17 cellular contexts compared by ENCODE assay signal in the genomic region with DNA sequence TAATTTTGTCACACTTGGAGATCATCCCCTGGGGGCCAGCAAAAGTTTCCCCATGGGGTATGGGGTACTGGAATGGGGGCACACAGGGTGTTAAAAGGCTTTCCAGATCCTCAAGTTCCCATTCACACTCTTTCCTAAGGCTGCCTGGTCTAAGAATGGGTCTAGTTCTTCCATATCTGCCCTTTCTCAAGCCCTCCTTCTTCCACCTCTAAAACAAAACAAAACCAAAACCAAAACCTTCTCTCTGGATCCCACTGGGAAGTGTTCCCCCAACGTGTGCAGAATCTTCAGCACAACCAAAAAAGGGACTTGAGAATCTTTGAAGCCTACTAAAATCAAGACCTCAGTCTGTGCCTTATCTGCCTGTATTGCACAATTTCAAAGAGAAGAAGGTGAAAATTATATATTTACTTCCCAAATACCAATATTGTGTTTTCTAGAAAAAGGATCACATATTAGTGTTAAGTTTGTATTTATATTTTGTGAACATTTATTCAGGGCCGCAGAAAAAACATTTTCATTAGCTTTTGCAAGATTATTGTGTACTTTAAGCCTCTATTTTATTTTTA.
DNase-seq lines count a peak whose midpoint lies in the region; ATAC-seq, FAIRE-seq and TF ChIP-seq lines count a peak whose summit lies in the region.
"Had no signal": no experiment of that assay in that cellular context is flagged by ENCODE, and none has a peak within 500 bp of the region (broad histone marks: within the 10 kb centered on the region; RNA-seq: fewer than 3 reads in every experiment).

No MANE protein-coding gene starts in this region.

- H3K36me3 ChIP-seq in K562 (ENCODE audit: control insufficient read depth, insufficient read depth, low read length) (no peaks in the 10 kb centered on the region), sigmoid colon (no peaks in the 10 kb centered on the region)

- FAIRE-seq in K562 (lab: Jason Lieb, UNC) = no peak
- FAIRE-seq: islet of Langerhans had no signal

- H3K4me1 ChIP-seq in K562 (replicated peaks in 1 of 2; ENCODE audit: control insufficient read depth in 2 of 2, insufficient read depth in 2 of 2, low read length in 2 of 2) (no peaks in the 10 kb centered on the region), right cardiac atrium (ENCODE audit: control insufficient read depth, insufficient read depth, low read length) (peaks cover 3% of the 10 kb centered on the region), sigmoid colon (no peaks in the 10 kb centered on the region)

- H3K9me3 ChIP-seq in K562 (replicated peaks; ENCODE audit: control insufficient read depth, insufficient read depth, low read depth, low read length) (no peaks in the 10 kb centered on the region), right cardiac atrium (ENCODE audit: control insufficient read depth, low read length) (no peaks in the 10 kb centered on the region), sigmoid colon (no peaks in the 10 kb centered on the region)

- no peak overlapping the region for H3K27ac ChIP-seq in K562 (ENCODE audit: extremely low read depth, low read depth, low read length)
- H3K27ac ChIP-seq in right cardiac atrium (ENCODE audit: low read length) = peak overlapping the region; percentile 91
- H3K27ac ChIP-seq in sigmoid colon = peak overlapping the region in 3 of 4 donors; percentile 25 to 48 (median 47)

- intact Hi-C loops in K562 (cut with micrococcal nuclease) (no loop called here), right cardiac atrium (cut with DNase I) (no loop called here), sigmoid colon (cut with DNase I) (no loop called here)

- no peak for TF ChIP-seq POLR2A in K562 (conservative IDR thresholded peaks at IDR 0.05)
- no peak for TF ChIP-seq POLR2A in sigmoid colon (IDR thresholded peaks at IDR 0.05)

- ATAC-seq in K562 (no peak), right cardiac atrium (peak in 1 of 2 donors; percentile 36), HG03457 (IDR thresholded peaks at IDR 0.05; ENCODE audit: unreplicated experiment) (no peak)
- ATAC-seq: activated T-helper 17 cell treated with anti-CD3 and anti-CD28 coated beads, Interleukin-2, amount 50 U/mL, for 72 hours; Panc1; stimulated activated effector memory CD8-positive, alpha-beta T cell treated with anti-CD3 and anti-CD28 coated beads, Interleukin-12 subunit alpha, Interleukin-12 subunit beta, amount 100 ng/mL, for 72 hours had no signal

- in situ Hi-C loops in K562 (cut with MboI) = loop anchor here (25.0 kb wide), 1 partner anchor 558 kb away; no protein-coding TSS in a partner anchor

- peak; percentile 12 for DNase-seq in EH (ENCODE audit: low read depth)
- DNase-seq in K562 (ENCODE audit: extremely low read depth in 1 of 4, low spot score in 3 of 4) = no peak
- no peak for DNase-seq in right cardiac atrium
- DNase-seq in sigmoid colon = no peak
- DNase-seq in stimulated activated naive CD4-positive, alpha-beta T cell (lab: John Stamatoyannopoulos, UW) = no peak
- no peak for DNase-seq in inferior parietal cortex (ENCODE audit: extremely low spot score)
- no peak for DNase-seq in AG20443 (ENCODE audit: low spot score)
- DNase-seq: EL, NCI-H1092, NCI-H748 treated with DMSO at 0.1 percent for 48 hours, T-helper 1 cell had no signal

- TF ChIP-seq EP300 in K562 (IDR thresholded peaks at IDR 0.05; ENCODE audit: low read length) = no peak
- no peak for TF ChIP-seq EP300 in sigmoid colon (IDR thresholded peaks at IDR 0.05)

- CTCF ChIA-PET in K562 (lab: Yijun Ruan, JAX; ENCODE audit: low intra/inter-chr PET ratio) = no interaction called here

- POLR2A ChIA-PET in K562 (lab: Yijun Ruan, JAX) = no interaction called here

- TF ChIP-seq RAD21 in K562 (CRISPR knock-in tag; conservative IDR thresholded peaks at IDR 0.05 in 1 of 2, IDR thresholded peaks at IDR 0.05 in 1 of 2) = no peak

- H3K4me3 ChIP-seq in K562 = no peak overlapping the region
- peak overlapping the region; percentile 41 for H3K4me3 ChIP-seq in right cardiac atrium (ENCODE audit: low read length)
- no peak overlapping the region for H3K4me3 ChIP-seq in sigmoid colon
- H3K4me3 ChIP-seq: skin epidermis had no signal

- H3K9me1 ChIP-seq in K562 (ENCODE audit: control insufficient read depth, insufficient read depth, low read length) = no peaks in the 10 kb centered on the region

- H3K27me3 ChIP-seq in K562 (ENCODE audit: control insufficient read depth in 2 of 2, insufficient read depth in 2 of 2, low read length in 2 of 2) (no peaks in the 10 kb centered on the region), right cardiac atrium (ENCODE audit: control insufficient read depth, insufficient read depth) (no peaks in the 10 kb centered on the region), sigmoid colon (no peaks in the 10 kb centered on the region)

- H4K20me1 ChIP-seq in K562 (replicated peaks; ENCODE audit: control insufficient read depth, insufficient read depth, low read length) = no peaks in the 10 kb centered on the region

- no peaks in the 10 kb centered on the region for H3K79me2 ChIP-seq in K562 (ENCODE audit: control insufficient read depth, insufficient read depth, low read length)

- 10% methylated on average over 2 of the region's 2 CpGs for WGBS in K562 (ENCODE audit: insufficient coverage, low coverage, missing lambda C conversion rate)
- WGBS in right cardiac atrium = 58% methylated on average over 2 of the region's 2 CpGs
- 53 to 58% methylated on average over 2 of the region's 2 CpGs for WGBS in sigmoid colon, 2 donors

- no TSS peak for BruUV-seq in K562 (replicated peaks; lab: Mats Ljungman, UMichigan)

- no peak for TF ChIP-seq CTCF in K562 (IDR thresholded peaks at IDR 0.05 in 2 of 3, conservative IDR thresholded peaks at IDR 0.05 in 1 of 3; ENCODE audit: insufficient read depth in 2 of 3, low read depth in 1 of 3, low read length in 3 of 3)
- no peak for TF ChIP-seq CTCF in sigmoid colon (IDR thresholded peaks at IDR 0.05)

- H3K4me2 ChIP-seq in K562 (ENCODE audit: insufficient read depth, low read length) = peak overlapping the region; percentile 0; the same call in 1 of the 2 replicates

- no peak overlapping the region for H2AFZ ChIP-seq in K562 (ENCODE audit: low read depth, low read length)

- no peak overlapping the region for H3K9ac ChIP-seq in K562 (ENCODE audit: insufficient read depth in 1 of 2, low read depth in 2 of 2, low read length in 2 of 2)

TF ChIP-seq in K562, 482 proteins besides CTCF, POLR2A, EP300 and RAD21:
- peak; percentile 80 for TF ChIP-seq CEBPB (tag; IDR thresholded peaks at IDR 0.05)
- TF ChIP-seq, protein P1, sequence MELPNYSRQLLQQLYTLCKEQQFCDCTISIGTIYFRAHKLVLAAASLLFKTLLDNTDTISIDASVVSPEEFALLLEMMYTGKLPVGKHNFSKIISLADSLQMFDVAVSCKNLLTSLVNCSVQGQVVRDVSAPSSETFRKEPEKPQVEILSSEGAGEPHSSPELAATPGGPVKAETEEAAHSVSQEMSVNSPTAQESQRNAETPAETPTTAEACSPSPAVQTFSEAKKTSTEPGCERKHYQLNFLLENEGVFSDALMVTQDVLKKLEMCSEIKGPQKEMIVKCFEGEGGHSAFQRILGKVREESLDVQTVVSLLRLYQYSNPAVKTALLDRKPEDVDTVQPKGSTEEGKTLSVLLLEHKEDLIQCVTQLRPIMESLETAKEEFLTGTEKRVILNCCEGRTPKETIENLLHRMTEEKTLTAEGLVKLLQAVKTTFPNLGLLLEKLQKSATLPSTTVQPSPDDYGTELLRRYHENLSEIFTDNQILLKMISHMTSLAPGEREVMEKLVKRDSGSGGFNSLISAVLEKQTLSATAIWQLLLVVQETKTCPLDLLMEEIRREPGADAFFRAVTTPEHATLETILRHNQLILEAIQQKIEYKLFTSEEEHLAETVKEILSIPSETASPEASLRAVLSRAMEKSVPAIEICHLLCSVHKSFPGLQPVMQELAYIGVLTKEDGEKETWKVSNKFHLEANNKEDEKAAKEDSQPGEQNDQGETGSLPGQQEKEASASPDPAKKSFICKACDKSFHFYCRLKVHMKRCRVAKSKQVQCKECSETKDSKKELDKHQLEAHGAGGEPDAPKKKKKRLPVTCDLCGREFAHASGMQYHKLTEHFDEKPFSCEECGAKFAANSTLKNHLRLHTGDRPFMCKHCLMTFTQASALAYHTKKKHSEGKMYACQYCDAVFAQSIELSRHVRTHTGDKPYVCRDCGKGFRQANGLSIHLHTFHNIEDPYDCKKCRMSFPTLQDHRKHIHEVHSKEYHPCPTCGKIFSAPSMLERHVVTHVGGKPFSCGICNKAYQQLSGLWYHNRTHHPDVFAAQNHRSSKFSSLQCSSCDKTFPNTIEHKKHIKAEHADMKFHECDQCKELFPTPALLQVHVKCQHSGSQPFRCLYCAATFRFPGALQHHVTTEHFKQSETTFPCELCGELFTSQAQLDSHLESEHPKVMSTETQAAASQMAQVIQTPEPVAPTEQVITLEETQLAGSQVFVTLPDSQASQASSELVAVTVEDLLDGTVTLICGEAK (IDR thresholded peaks at IDR 0.05) = no peak
- TF ChIP-seq, protein P1 (CRISPR knock-in tag; IDR thresholded peaks at IDR 0.05) = no peak
- TF ChIP-seq CEBPG (CRISPR knock-in tag; IDR thresholded peaks at IDR 0.05) = no peak
- TF ChIP-seq CEBPG (tag; conservative IDR thresholded peaks at IDR 0.05 in 1 of 2, IDR thresholded peaks at IDR 0.05 in 1 of 2) = peak; percentile 32 to 86; a peak in 3 of 4 replicates
